8 cellular contexts compared by ENCODE assay signal in genomic region chr7:95753440-95753839, GRCh38. TPM values are rescaled to one million over a fixed set of nuclear protein-coding genes. Genes with fewer than 3 reads are reported as not detected.
"Had no signal": no experiment of that assay in that cellular context is flagged by ENCODE, and none has a peak within 500 bp of the region (broad histone marks: within the 10 kb centered on the region; RNA-seq: fewer than 3 reads in every experiment).

No MANE protein-coding gene starts in this region.

- H3K27ac ChIP-seq: HL-60, KMS-11 had no signal

- H3K4me2 ChIP-seq: KMS-11 had no signal

- H3K9ac ChIP-seq: KMS-11 had no signal

- DNase-seq: IMR-90, KBM-7, KG1 had no signal

- FAIRE-seq: HTR-8/SVneo, K562 had no signal

- ATAC-seq: K562 had no signal

- H3K4me3 ChIP-seq: K562 had no signal

RNA-seq across cellular contexts. Expression of gene DYNC1I1, which starts 18.9 kb away (rescaled TPM):
- polyA plus RNA-seq: IgD-negative memory B cell had no signal
